ENCODE assay signal across 21 cellular contexts in the genomic region with DNA sequence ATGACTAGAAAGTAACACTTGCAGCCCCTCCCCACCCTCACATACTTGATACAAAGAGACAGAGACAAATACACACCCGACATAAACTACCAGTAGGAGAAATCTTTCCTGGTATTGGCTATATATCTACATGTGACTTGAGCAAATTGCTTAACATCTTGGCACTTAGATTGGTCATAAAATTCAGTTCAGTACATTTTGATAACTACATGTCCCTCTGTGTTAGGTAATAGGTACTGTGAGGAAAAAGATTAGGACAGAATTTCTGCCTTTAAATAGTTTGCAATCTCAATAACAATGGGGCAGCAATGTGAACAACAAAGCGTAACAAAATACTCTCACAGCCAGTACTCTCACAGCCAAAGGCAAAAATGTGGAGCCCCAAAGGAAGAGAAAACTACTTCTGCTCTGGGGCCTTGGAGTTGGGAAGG.
"Had no signal": no experiment of that assay in that cellular context is flagged by ENCODE, and none has a peak within 500 bp of the region (broad histone marks: within the 10 kb centered on the region; RNA-seq: fewer than 3 reads in every experiment).

No MANE protein-coding gene starts in this region.

- H3K4me3 Mint-ChIP-seq: activated CD8-positive, alpha-beta T cell treated with anti-CD3 and anti-CD28 coated beads for 36 hours; activated naive CD8-positive, alpha-beta T cell treated with anti-CD3 and anti-CD28 coated beads, Interleukin-2, amount 10 ng/mL, durations not matched to agents 7 days and 5 days; brain; immature natural killer cell; naive B cell had no signal

- H3K27ac Mint-ChIP-seq: activated CD8-positive, alpha-beta T cell treated with anti-CD3 and anti-CD28 coated beads for 36 hours; activated naive CD8-positive, alpha-beta T cell treated with anti-CD3 and anti-CD28 coated beads, Interleukin-2, amount 10 ng/mL, durations not matched to agents 7 days and 5 days; activated T-helper 2 cell treated with anti-CD3 and anti-CD28 coated beads, Interferon-gamma antibody, Interleukin-2, Interleukin-4, amounts not matched to agents 10 μg/mL and 5 μg/mL and 100 μg/mL, durations not matched to agents 14 hours and 24 hours and 36 hours; brain; immature natural killer cell; naive B cell had no signal

- H3K36me3 ChIP-seq: transverse colon, uterus had no signal

- H3K27me3 ChIP-seq: transverse colon, uterus had no signal

- DNase-seq: activated CD4-positive, alpha-beta T cell treated with anti-CD3 and anti-CD28 coated beads for 48 hours; activated CD4-positive, CD25-positive, alpha-beta regulatory T cell; activated CD8-positive, alpha-beta T cell treated with anti-CD3 and anti-CD28 coated beads for 36 hours; activated naive CD4-positive, alpha-beta T cell treated with Interleukin-2 at 50 U/mL for 16 hours; activated naive CD8-positive, alpha-beta T cell treated with anti-CD3 and anti-CD28 coated beads, Interleukin-2, amount 10 ng/mL, durations not matched to agents 7 days and 5 days; activated T-cell treated with anti-CD3 and anti-CD28 coated beads, Interleukin-2, amount 50 U/mL, for 1 hour; anterior cingulate cortex; caudate nucleus; immature natural killer cell; kidney glomerular epithelial cell; left ventricle myocardium superior; naive B cell; stimulated activated CD4-positive, alpha-beta T cell treated with anti-CD3 and anti-CD28 coated beads, Interleukin-2, amount 100 ng/mL, for 24 hours; stimulated activated naive CD8-positive, alpha-beta T cell treated with anti-CD3 and anti-CD28 coated beads, Interleukin-15, Interleukin-2, amounts not matched to agents 100 U/mL and 50 U/mL, for 24 hours; substantia nigra; T-helper 1 cell; T-helper 9 cell; transverse colon; uterus had no signal

- H3K9me3 Mint-ChIP-seq: activated naive CD8-positive, alpha-beta T cell treated with anti-CD3 and anti-CD28 coated beads, Interleukin-2, amount 10 ng/mL, durations not matched to agents 7 days and 5 days; activated T-helper 2 cell treated with anti-CD3 and anti-CD28 coated beads, Interferon-gamma antibody, Interleukin-2, Interleukin-4, amounts not matched to agents 10 μg/mL and 5 μg/mL and 100 μg/mL, durations not matched to agents 14 hours and 24 hours and 36 hours had no signal

- H3K4me3 ChIP-seq: transverse colon, uterus had no signal

- H3K9me3 ChIP-seq: transverse colon, uterus had no signal

- H3K27ac ChIP-seq: transverse colon, uterus had no signal

- ATAC-seq: activated CD8-positive, alpha-beta T cell treated with anti-CD3 and anti-CD28 coated beads for 36 hours; left ventricle myocardium superior; stimulated activated naive CD8-positive, alpha-beta T cell treated with anti-CD3 and anti-CD28 coated beads, Interleukin-15, Interleukin-2, amounts not matched to agents 100 U/mL and 50 U/mL, for 24 hours had no signal

- H3K27me3 Mint-ChIP-seq: activated CD8-positive, alpha-beta T cell treated with anti-CD3 and anti-CD28 coated beads for 36 hours; activated naive CD8-positive, alpha-beta T cell treated with anti-CD3 and anti-CD28 coated beads, Interleukin-2, amount 10 ng/mL, durations not matched to agents 7 days and 5 days; brain; naive B cell had no signal

- H3K4me1 ChIP-seq: transverse colon, uterus had no signal

- H3K4me1 Mint-ChIP-seq: activated naive CD8-positive, alpha-beta T cell treated with anti-CD3 and anti-CD28 coated beads, Interleukin-2, amount 10 ng/mL, durations not matched to agents 7 days and 5 days; brain; immature natural killer cell; naive B cell had no signal

- H3K36me3 Mint-ChIP-seq: activated naive CD8-positive, alpha-beta T cell treated with anti-CD3 and anti-CD28 coated beads, Interleukin-2, amount 10 ng/mL, durations not matched to agents 7 days and 5 days; naive B cell had no signal
